Comparison of ENCODE assay signal across 1 cellular context in the genomic region with DNA sequence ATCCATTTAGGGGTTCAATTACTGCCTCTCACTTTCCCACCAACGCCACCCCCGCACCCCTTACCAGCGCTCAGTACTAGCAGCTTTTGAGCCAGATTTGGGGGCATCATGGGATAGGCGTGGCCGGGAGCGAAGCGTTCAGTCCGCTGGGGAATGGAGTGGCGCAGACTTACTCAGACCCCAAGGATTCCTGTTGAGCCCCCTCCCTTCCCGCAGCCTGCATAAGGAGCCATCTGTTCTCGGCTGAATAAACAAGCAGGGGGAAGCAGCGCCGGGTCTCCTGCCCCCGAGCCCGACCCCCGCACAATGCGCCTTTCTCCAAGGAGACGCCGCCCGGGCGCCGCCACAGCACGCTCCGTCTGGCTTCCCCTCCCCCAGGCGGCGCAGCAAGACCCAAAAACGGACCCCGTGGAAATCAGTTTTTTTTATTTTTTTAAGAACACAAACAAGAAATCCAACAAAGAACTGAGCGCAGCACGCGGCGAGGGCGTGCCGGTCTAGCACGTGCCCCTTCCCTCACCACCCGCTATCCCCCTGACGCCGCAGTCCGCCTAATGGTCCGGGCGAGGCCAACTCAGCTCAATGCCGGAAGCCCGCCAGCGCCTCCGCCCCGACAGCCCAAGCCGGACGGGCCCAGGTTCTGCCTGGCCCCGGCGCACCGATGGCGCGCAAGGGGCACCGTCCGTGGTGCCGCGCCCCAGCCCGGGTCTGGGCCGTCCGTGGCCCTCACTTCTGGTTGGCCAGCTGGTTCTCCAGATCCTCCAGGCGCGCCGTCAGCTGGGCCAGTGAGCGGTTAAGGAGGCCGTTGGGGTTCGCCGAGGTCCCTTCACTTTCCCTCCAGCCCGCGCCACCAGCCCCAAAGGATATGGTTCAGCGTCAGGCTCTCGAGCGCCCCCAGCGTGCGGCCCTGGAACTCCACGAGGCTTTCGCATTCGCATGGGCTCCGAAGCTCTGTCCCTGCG.
TF ChIP-seq lines count a peak whose summit lies in the region.

No MANE protein-coding gene starts in this region.

TF ChIP-seq in WTC11, 78 proteins besides CTCF, POLR2A, EP300 and RAD21 (continued from another document):
- TF ChIP-seq SMAD3 (CRISPR knock-in tag; IDR thresholded peaks at IDR 0.05; ENCODE audit: borderline replicate concordance) (peak; percentile 82; the same call in 1 of the 2 replicates), ZBTB21 (CRISPR knock-in tag; IDR thresholded peaks at IDR 0.05; ENCODE audit: borderline replicate concordance) (peak; percentile 85), ZNF671 (CRISPR knock-in tag; IDR thresholded peaks at IDR 0.05) (no peak), GABPB1 (CRISPR knock-in tag; IDR thresholded peaks at IDR 0.05) (peak; percentile 23; the same call in 1 of the 2 replicates), SMAD4 (CRISPR knock-in tag; IDR thresholded peaks at IDR 0.05) (no peak), NR1H2 (CRISPR knock-in tag; IDR thresholded peaks at IDR 0.05) (no peak), TEAD1 (CRISPR knock-in tag; IDR thresholded peaks at IDR 0.05) (peak; percentile 90), ZNF416 (CRISPR knock-in tag; IDR thresholded peaks at IDR 0.05) (no peak), ESRRA (CRISPR knock-in tag; IDR thresholded peaks at IDR 0.05; ENCODE audit: borderline replicate concordance) (peak; percentile 88)
- TF ChIP-seq, protein P1, sequence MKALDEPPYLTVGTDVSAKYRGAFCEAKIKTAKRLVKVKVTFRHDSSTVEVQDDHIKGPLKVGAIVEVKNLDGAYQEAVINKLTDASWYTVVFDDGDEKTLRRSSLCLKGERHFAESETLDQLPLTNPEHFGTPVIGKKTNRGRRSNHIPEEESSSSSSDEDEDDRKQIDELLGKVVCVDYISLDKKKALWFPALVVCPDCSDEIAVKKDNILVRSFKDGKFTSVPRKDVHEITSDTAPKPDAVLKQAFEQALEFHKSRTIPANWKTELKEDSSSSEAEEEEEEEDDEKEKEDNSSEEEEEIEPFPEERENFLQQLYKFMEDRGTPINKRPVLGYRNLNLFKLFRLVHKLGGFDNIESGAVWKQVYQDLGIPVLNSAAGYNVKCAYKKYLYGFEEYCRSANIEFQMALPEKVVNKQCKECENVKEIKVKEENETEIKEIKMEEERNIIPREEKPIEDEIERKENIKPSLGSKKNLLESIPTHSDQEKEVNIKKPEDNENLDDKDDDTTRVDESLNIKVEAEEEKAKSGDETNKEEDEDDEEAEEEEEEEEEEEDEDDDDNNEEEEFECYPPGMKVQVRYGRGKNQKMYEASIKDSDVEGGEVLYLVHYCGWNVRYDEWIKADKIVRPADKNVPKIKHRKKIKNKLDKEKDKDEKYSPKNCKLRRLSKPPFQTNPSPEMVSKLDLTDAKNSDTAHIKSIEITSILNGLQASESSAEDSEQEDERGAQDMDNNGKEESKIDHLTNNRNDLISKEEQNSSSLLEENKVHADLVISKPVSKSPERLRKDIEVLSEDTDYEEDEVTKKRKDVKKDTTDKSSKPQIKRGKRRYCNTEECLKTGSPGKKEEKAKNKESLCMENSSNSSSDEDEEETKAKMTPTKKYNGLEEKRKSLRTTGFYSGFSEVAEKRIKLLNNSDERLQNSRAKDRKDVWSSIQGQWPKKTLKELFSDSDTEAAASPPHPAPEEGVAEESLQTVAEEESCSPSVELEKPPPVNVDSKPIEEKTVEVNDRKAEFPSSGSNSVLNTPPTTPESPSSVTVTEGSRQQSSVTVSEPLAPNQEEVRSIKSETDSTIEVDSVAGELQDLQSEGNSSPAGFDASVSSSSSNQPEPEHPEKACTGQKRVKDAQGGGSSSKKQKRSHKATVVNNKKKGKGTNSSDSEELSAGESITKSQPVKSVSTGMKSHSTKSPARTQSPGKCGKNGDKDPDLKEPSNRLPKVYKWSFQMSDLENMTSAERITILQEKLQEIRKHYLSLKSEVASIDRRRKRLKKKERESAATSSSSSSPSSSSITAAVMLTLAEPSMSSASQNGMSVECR (CRISPR knock-in tag; IDR thresholded peaks at IDR 0.05; ENCODE audit: borderline replicate concordance), result peak; percentile 88; the same call in 1 of the 2 replicates
- TF ChIP-seq, protein P2, sequence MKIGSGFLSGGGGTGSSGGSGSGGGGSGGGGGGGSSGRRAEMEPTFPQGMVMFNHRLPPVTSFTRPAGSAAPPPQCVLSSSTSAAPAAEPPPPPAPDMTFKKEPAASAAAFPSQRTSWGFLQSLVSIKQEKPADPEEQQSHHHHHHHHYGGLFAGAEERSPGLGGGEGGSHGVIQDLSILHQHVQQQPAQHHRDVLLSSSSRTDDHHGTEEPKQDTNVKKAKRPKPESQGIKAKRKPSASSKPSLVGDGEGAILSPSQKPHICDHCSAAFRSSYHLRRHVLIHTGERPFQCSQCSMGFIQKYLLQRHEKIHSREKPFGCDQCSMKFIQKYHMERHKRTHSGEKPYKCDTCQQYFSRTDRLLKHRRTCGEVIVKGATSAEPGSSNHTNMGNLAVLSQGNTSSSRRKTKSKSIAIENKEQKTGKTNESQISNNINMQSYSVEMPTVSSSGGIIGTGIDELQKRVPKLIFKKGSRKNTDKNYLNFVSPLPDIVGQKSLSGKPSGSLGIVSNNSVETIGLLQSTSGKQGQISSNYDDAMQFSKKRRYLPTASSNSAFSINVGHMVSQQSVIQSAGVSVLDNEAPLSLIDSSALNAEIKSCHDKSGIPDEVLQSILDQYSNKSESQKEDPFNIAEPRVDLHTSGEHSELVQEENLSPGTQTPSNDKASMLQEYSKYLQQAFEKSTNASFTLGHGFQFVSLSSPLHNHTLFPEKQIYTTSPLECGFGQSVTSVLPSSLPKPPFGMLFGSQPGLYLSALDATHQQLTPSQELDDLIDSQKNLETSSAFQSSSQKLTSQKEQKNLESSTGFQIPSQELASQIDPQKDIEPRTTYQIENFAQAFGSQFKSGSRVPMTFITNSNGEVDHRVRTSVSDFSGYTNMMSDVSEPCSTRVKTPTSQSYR (CRISPR knock-in tag; IDR thresholded peaks at IDR 0.05), result no peak
TF ChIP-seq in WTC11: peak in this region for 39.
